ENCODE assay signal across 22 cellular contexts in the genomic region with DNA sequence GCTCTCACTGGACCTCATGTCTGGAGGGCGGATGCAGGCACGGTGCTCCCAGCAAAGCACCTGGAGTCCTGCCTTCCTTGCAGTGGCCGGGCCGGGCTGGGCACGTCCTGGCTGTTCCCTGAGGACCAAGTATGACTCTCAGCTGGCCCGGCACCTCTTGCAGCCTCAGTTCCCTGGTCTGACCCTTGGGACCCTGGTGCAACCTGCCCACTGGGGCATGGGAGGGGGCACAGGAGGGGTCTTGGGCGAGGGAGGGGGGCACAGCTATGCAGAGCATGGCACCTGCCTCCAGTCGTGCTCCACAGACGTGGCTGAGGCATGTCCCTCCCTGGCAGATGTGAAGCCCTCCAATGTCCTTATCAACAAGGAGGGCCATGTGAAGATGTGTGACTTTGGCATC. TPM values are rescaled to one million over a fixed set of nuclear protein-coding genes. Genes with fewer than 3 reads are reported as not detected.
A peak's percentile ranks its signal among the peaks of the same experiment; 100 is the strongest.
DNase-seq lines count a peak whose midpoint lies in the region; ATAC-seq, FAIRE-seq and TF ChIP-seq lines count a peak whose summit lies in the region.
"Had no signal": no experiment of that assay in that cellular context is flagged by ENCODE, and none has a peak within 500 bp of the region (broad histone marks: within the 10 kb centered on the region; RNA-seq: fewer than 3 reads in every experiment).

No MANE protein-coding gene starts in this region.

- H3K36me3 Mint-ChIP-seq in osteocyte (ENCODE audit: unreplicated experiment): peaks cover 27% of the 10 kb centered on the region

- 60% methylated on average over 9 of the region's 9 CpGs for WGBS in A549 (ENCODE audit: missing lambda C conversion rate)

- H3K4me3 Mint-ChIP-seq in osteocyte (ENCODE audit: unreplicated experiment): no peak overlapping the region
- H3K4me3 Mint-ChIP-seq: activated CD8-positive, alpha-beta memory T cell treated with anti-CD3 and anti-CD28 coated beads, Interleukin-2, amount 10 ng/mL, durations not matched to agents 7 days and 5 days; activated naive CD4-positive, alpha-beta T cell treated with anti-CD3 and anti-CD28 coated beads, Interleukin-2, amount 10 ng/mL, durations not matched to agents 7 days and 5 days; endodermal cell; naive B cell; T-cell had no signal

- DNase-seq in A549 (ENCODE audit: low read depth in 1 of 2, low spot score in 1 of 2): no peak
- DNase-seq in GM10248 (ENCODE audit: extremely low spot score): peak; percentile 26
- DNase-seq in epidermal melanocyte (ENCODE audit: insufficient read length, low spot score): peak; percentile 14
- peak; percentile 87 for DNase-seq in osteocyte (ENCODE audit: extremely low spot score, unreplicated experiment)
- no peak for DNase-seq in glomerular visceral epithelial cell (ENCODE audit: extremely low spot score)
- no peak for DNase-seq in D721Med (ENCODE audit: insufficient read length, low spot score)
- no peak for DNase-seq in HUDEP-2 (lab: John Stamatoyannopoulos, UW; ENCODE audit: unreplicated experiment in 76 of 76)
- DNase-seq: activated CD4-positive, alpha-beta T cell treated with anti-CD3 and anti-CD28 coated beads for 48 hours; activated CD8-positive, alpha-beta memory T cell treated with anti-CD3 and anti-CD28 coated beads, Interleukin-2, amount 10 ng/mL, durations not matched to agents 7 days and 5 days; DMS79; endodermal cell; heart right ventricle; naive B cell; NCI-H510A treated with DMSO at 0.1 percent for 48 hours; SIG-M5; stimulated activated CD8-positive, alpha-beta memory T cell treated with anti-CD3 and anti-CD28 coated beads, Interleukin-4, amount 100 ng/mL, for 48 hours; T-cell had no signal

- TF ChIP-seq POLR2A in A549 (IDR thresholded peaks at IDR 0.05; ENCODE audit: low read length): no peak

- no peak overlapping the region for H3K4me3 ChIP-seq in A549
- H3K4me3 ChIP-seq: heart right ventricle had no signal

- H3K27ac Mint-ChIP-seq in osteocyte (ENCODE audit: unreplicated experiment): no peak overlapping the region
- H3K27ac Mint-ChIP-seq: activated CD8-positive, alpha-beta memory T cell treated with anti-CD3 and anti-CD28 coated beads, Interleukin-2, amount 10 ng/mL, durations not matched to agents 7 days and 5 days; activated naive CD4-positive, alpha-beta T cell treated with anti-CD3 and anti-CD28 coated beads, Interleukin-2, amount 10 ng/mL, durations not matched to agents 7 days and 5 days; endodermal cell; T-cell had no signal

- no peak for TF ChIP-seq RAD21 in A549 (conservative IDR thresholded peaks at IDR 0.05 in 1 of 2, IDR thresholded peaks at IDR 0.05 in 1 of 2)

- TF ChIP-seq EP300 in A549 (IDR thresholded peaks at IDR 0.05): no peak

- peaks cover 7% of the 10 kb centered on the region; the same call in 2 of the 3 replicates for H3K9me3 ChIP-seq in A549

- no peak overlapping the region for H3K27ac ChIP-seq in A549
- H3K27ac ChIP-seq: heart right ventricle had no signal

- POLR2A ChIA-PET in A549 (lab: Yijun Ruan, JAX) (no interaction called here), GM10248 (lab: Yijun Ruan, JAX) (no interaction called here)

- ATAC-seq in A549: no peak
- ATAC-seq in activated CD4-positive, CD25-positive, alpha-beta regulatory T cell treated with anti-CD3 and anti-CD28 coated beads, Interleukin-2, amount 50 U/mL, for 24 hours: no peak
- ATAC-seq: activated CD8-positive, alpha-beta memory T cell treated with anti-CD3 and anti-CD28 coated beads, Interleukin-2, amount 10 ng/mL, durations not matched to agents 7 days and 5 days; T-cell had no signal

- FAIRE-seq in A549 (lab: Jason Lieb, UNC): no peak
- FAIRE-seq in D721Med (lab: Jason Lieb, UNC): no peak
- FAIRE-seq: colon, GM18507, islet of Langerhans had no signal

- TF ChIP-seq CTCF in A549 (IDR thresholded peaks at IDR 0.05) (no peak), GM10248 (IDR thresholded peaks at IDR 0.05; ENCODE audit: control extremely low read depth, extremely low read depth, low read depth, missing control alignments) (no peak), osteocyte (IDR thresholded peaks at IDR 0.05) (no peak), D721Med (IDR thresholded peaks at IDR 0.05; ENCODE audit: insufficient read depth, missing control alignments) (no peak)

- CTCF ChIA-PET in A549 (lab: Yijun Ruan, JAX): interaction anchor here (3.2 kb wide), 1 partner anchor 23 kb away, joined by 14 read pairs; no protein-coding TSS in a partner anchor
- CTCF ChIA-PET in GM10248 (lab: Yijun Ruan, JAX): no interaction called here

- no peak overlapping the region for H3K4me2 ChIP-seq in A549

- H3K4me1 ChIP-seq in A549: no peaks in the 10 kb centered on the region

- H3K9me3 Mint-ChIP-seq in osteocyte (ENCODE audit: unreplicated experiment): no peaks in the 10 kb centered on the region

- H3K4me1 Mint-ChIP-seq in osteocyte (ENCODE audit: unreplicated experiment): peaks cover 7% of the 10 kb centered on the region
- H3K4me1 Mint-ChIP-seq: activated CD8-positive, alpha-beta memory T cell treated with anti-CD3 and anti-CD28 coated beads, Interleukin-2, amount 10 ng/mL, durations not matched to agents 7 days and 5 days; activated naive CD4-positive, alpha-beta T cell treated with anti-CD3 and anti-CD28 coated beads, Interleukin-2, amount 10 ng/mL, durations not matched to agents 7 days and 5 days; endodermal cell; T-cell had no signal

- no peaks in the 10 kb centered on the region for H3K27me3 Mint-ChIP-seq in osteocyte (ENCODE audit: unreplicated experiment)
- H3K27me3 Mint-ChIP-seq: activated CD8-positive, alpha-beta memory T cell treated with anti-CD3 and anti-CD28 coated beads, Interleukin-2, amount 10 ng/mL, durations not matched to agents 7 days and 5 days; activated naive CD4-positive, alpha-beta T cell treated with anti-CD3 and anti-CD28 coated beads, Interleukin-2, amount 10 ng/mL, durations not matched to agents 7 days and 5 days; naive B cell; T-cell had no signal

TF ChIP-seq in A549, 52 proteins besides CTCF, POLR2A, EP300 and RAD21:
- peak; percentile 74; the same call in 1 of the 2 replicates for TF ChIP-seq POLR2AphosphoS2 (conservative IDR thresholded peaks at IDR 0.05; ENCODE audit: low read length)
- no peak for TF ChIP-seq TP53 (CRISPR knock-in tag; IDR thresholded peaks at IDR 0.05)
- no peak for TF ChIP-seq ATOH8 (CRISPR knock-in tag; IDR thresholded peaks at IDR 0.05; ENCODE audit: low read depth)

RNA-seq across cellular contexts. Expression of gene MAP2K3, which starts 19.6 kb away (rescaled TPM):
- polyA plus RNA-seq in A549 (2011; rRNA removed): 13.9 and 25.0 TPM in 2 replicates
- polyA plus RNA-seq in A549 (2012; cell fraction: cytosol; rRNA removed): 53.0 and 68.6 TPM in 2 replicates
- polyA plus RNA-seq in A549 (2012; cell fraction: nucleus; rRNA removed): 114 and 126 TPM in 2 replicates
- polyA plus RNA-seq in A549 (2017; fragmentation: RNase III; extraction: RNeasy Plus Mini Kit Qiagen cat#74134 plus additional on column Dnase treatment): 36.9 to 42.8 TPM (median 37.1 TPM) in 3 replicates
- polyA minus RNA-seq in A549 (2011; rRNA and poly(A)+ RNA removed): 28.0 and 35.0 TPM in 2 replicates
- 33.1 and 36.2 TPM in 2 replicates for total RNA-seq in osteocyte

RNA-seq across cellular contexts. Expression of gene NATD1, which starts 50.9 kb away (rescaled TPM):
- polyA plus RNA-seq in A549 (2011; rRNA removed) (1.1 and 1.5 TPM in 2 replicates), A549 (2017; fragmentation: RNase III; extraction: RNeasy Plus Mini Kit Qiagen cat#74134 plus additional on column Dnase treatment) (1.0 to 1.6 TPM (median 1.3 TPM) in 3 replicates)
- polyA plus RNA-seq in A549 (2012; cell fraction: cytosol; rRNA removed): 0.61 and 1.0 TPM in 2 replicates
- 1.0 and 1.3 TPM in 2 replicates for polyA plus RNA-seq in A549 (2012; cell fraction: nucleus; rRNA removed)
- 1.3 and 1.5 TPM in 2 replicates for polyA minus RNA-seq in A549 (2011; rRNA and poly(A)+ RNA removed)
- total RNA-seq in osteocyte: 18.5 and 18.8 TPM in 2 replicates

Comparison
In these comparisons a context has a peak if more than half of its experiments do, and no peak if none do; other contexts are left out.
1. DNase-seq: peak in GM10248 (single experiment), epidermal melanocyte (single experiment) and osteocyte (single experiment); none in A549 (0 of 2), glomerular visceral epithelial cell (single experiment), D721Med (single experiment) and HUDEP-2 (0 of 76).